In the genomic region with DNA sequence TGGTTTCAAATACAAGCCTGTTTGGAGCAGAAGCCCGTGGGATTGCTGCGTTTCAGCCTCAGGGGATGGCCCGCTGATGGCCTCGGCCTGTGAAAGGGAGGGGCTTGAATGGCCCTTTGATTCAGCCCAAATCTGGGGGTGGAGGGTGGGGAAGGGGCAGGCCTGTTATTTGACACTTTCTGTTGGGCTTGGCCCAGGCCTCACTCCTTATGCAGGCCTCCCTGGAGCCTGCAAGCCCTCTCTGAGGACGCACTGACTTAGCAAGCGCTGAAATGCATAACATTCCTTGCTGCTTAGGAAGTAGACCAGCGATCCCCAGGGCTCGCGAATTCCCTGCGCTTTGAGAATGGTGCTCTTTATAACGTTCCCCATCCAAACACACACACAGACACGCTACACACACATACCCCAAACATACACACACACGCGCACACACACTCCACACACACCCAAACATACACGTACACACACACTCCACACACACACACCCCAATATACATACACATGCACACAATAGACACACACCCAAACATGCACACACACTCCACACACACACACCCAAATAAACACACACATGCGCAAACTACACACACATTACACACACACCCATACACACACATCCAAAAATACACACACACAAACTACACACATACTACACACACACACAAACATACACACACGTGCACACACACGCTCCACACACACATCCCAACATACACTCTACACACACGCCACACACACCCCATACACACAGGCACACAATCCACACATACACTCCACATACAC, we compare ENCODE assay signal across 9 cellular contexts. TPM values are rescaled to one million over a fixed set of nuclear protein-coding genes. Genes with fewer than 3 reads are reported as not detected.
A peak's percentile ranks its signal among the peaks of the same experiment; 100 is the strongest.
DNase-seq lines count a peak whose midpoint lies in the region; ATAC-seq and TF ChIP-seq lines count a peak whose summit lies in the region.
"Had no signal": no experiment of that assay in that cellular context is flagged by ENCODE, and none has a peak within 500 bp of the region (broad histone marks: within the 10 kb centered on the region; RNA-seq: fewer than 3 reads in every experiment).

No MANE protein-coding gene starts in this region.

- H3K4me3 ChIP-seq in GM23338 (peak overlapping the region; percentile 36; the same call in 1 of the 2 replicates), prostate gland (no peak overlapping the region)

- H3K27ac ChIP-seq in GM23338 (ENCODE audit: low read depth) (peak overlapping the region; percentile 70; the same call in 1 of the 2 replicates), prostate gland (peak overlapping the region; percentile 34 to 49)

- H3K4me1 ChIP-seq in GM23338 (ENCODE audit: insufficient read depth): peaks cover 14% of the 10 kb centered on the region
- H3K4me1 ChIP-seq in prostate gland (replicated peaks): no peaks in the 10 kb centered on the region

- H3K27me3 ChIP-seq in GM23338 (ENCODE audit: insufficient read depth) (no peaks in the 10 kb centered on the region), prostate gland (replicated peaks; ENCODE audit: insufficient read depth) (no peaks in the 10 kb centered on the region)

- no peak for TF ChIP-seq CTCF in GM23338 (conservative IDR thresholded peaks at IDR 0.05; ENCODE audit: low read depth in 2 of 2)
- TF ChIP-seq CTCF in prostate gland (IDR thresholded peaks at IDR 0.05): no peak

- peak overlapping the region; percentile 58 for H3K4me2 ChIP-seq in GM23338

- no peak overlapping the region for H3K27ac Mint-ChIP-seq in GM23338

- TF ChIP-seq POLR2A in prostate gland (IDR thresholded peaks at IDR 0.05): peak; percentile 8

- DNase-seq in GM23338 (ENCODE audit: low spot score): peak; percentile 97
- peak; percentile 98 for DNase-seq in SK-MEL-5 (ENCODE audit: low read depth, low spot score)
- DNase-seq in head of caudate nucleus: peak in 31 of 42 donors; percentile 13 to 69 (median 29)
- peak; percentile 56 for DNase-seq in prostate gland (ENCODE audit: low spot score)
- no peak for DNase-seq in GF-D8 (lab: John Stamatoyannopoulos, UW)
- no peak for DNase-seq in DMS153 treated with DMSO at 0.1 percent for 48 hours (lab: John Stamatoyannopoulos, UW; ENCODE audit: unreplicated experiment)

- H3K27me3 Mint-ChIP-seq in GM23338 (ENCODE audit: insufficient read depth, low read depth, poor library complexity): no peaks in the 10 kb centered on the region

- no peak overlapping the region for H2AFZ ChIP-seq in GM23338

- H4K20me1 ChIP-seq in GM23338 (replicated peaks; ENCODE audit: insufficient read depth): no peaks in the 10 kb centered on the region

- no peaks in the 10 kb centered on the region for H3K36me3 ChIP-seq in GM23338 (ENCODE audit: insufficient read depth)
- H3K36me3 ChIP-seq in prostate gland: no peaks in the 10 kb centered on the region

- no peaks in the 10 kb centered on the region for H3K9me2 ChIP-seq in GM23338 (ENCODE audit: insufficient read depth)

- WGBS in prostate gland: 29% methylated on average over 19 of the region's 19 CpGs

- ATAC-seq in GM23338 (peak; percentile 100), HG03045 (IDR thresholded peaks at IDR 0.05; ENCODE audit: unreplicated experiment) (no peak), HG02610 (IDR thresholded peaks at IDR 0.05; ENCODE audit: unreplicated experiment) (no peak)

- no peaks in the 10 kb centered on the region for H3K9me3 ChIP-seq in prostate gland

- peaks cover 7% of the 10 kb centered on the region for H3K4me1 Mint-ChIP-seq in GM23338

- intact Hi-C loops in head of caudate nucleus (cut with DNase I): loop anchor here (10.0 kb wide), 1 partner anchor 382 kb away; no protein-coding TSS in a partner anchor
- intact Hi-C loops in prostate gland (cut with DNase I): no loop called here

- H3K36me3 Mint-ChIP-seq in GM23338 (ENCODE audit: low read depth): peaks cover 4% of the 10 kb centered on the region

- no peaks in the 10 kb centered on the region for H3K79me2 ChIP-seq in GM23338 (replicated peaks; ENCODE audit: insufficient read depth)

- peaks cover 6% of the 10 kb centered on the region for H3K9me3 Mint-ChIP-seq in GM23338

- H3F3A ChIP-seq in GM23338 (replicated peaks; ENCODE audit: low read depth): peaks cover 3% of the 10 kb centered on the region; the same call in 1 of the 2 replicates

- in situ Hi-C loops in SK-MEL-5 (cut with HindIII; ENCODE audit: low pct_unique_long_range_greater_than_20kb, low sequenced_read_pairs): no loop called here

- no peak overlapping the region for H3K4me3 Mint-ChIP-seq in GM23338

TF ChIP-seq in GM23338, 12 proteins besides CTCF, POLR2A, EP300 and RAD21 (continues in another document):
- no peak for TF ChIP-seq NANOG (IDR thresholded peaks at IDR 0.05; ENCODE audit: borderline replicate concordance)
- TF ChIP-seq, protein P1, sequence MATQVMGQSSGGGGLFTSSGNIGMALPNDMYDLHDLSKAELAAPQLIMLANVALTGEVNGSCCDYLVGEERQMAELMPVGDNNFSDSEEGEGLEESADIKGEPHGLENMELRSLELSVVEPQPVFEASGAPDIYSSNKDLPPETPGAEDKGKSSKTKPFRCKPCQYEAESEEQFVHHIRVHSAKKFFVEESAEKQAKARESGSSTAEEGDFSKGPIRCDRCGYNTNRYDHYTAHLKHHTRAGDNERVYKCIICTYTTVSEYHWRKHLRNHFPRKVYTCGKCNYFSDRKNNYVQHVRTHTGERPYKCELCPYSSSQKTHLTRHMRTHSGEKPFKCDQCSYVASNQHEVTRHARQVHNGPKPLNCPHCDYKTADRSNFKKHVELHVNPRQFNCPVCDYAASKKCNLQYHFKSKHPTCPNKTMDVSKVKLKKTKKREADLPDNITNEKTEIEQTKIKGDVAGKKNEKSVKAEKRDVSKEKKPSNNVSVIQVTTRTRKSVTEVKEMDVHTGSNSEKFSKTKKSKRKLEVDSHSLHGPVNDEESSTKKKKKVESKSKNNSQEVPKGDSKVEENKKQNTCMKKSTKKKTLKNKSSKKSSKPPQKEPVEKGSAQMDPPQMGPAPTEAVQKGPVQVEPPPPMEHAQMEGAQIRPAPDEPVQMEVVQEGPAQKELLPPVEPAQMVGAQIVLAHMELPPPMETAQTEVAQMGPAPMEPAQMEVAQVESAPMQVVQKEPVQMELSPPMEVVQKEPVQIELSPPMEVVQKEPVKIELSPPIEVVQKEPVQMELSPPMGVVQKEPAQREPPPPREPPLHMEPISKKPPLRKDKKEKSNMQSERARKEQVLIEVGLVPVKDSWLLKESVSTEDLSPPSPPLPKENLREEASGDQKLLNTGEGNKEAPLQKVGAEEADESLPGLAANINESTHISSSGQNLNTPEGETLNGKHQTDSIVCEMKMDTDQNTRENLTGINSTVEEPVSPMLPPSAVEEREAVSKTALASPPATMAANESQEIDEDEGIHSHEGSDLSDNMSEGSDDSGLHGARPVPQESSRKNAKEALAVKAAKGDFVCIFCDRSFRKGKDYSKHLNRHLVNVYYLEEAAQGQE (IDR thresholded peaks at IDR 0.05; ENCODE audit: unreplicated experiment): no peak

RNA-seq across cellular contexts. Expression of a gene that starts 29.6 kb away (rescaled TPM):
- 0.14 TPM in 1 of 2 replicates, not detected in the other for total RNA-seq in GM23338 (2014; rRNA removed; shearing (Covaris generic))
- polyA plus RNA-seq in GM23338 (2016; fragmentation: Nextera tagmentation; extraction: Ambion mirVana): 0.10 TPM in 1 of 2 replicates, not detected in the other
- total RNA-seq in SK-MEL-5 (2014; rRNA removed; shearing (Covaris generic)): 0.08 TPM in 1 of 2 replicates, not detected in the other
- 0.06 and 0.07 TPM in 2 replicates for polyA plus RNA-seq in SK-MEL-5 (2015; cell fraction: cytosol; rRNA removed)
- 0.06 TPM in 1 of 2 replicates, not detected in the other for polyA plus RNA-seq in SK-MEL-5 (2015; cell fraction: nucleus; rRNA removed)
- total RNA-seq in prostate gland: under 1 TPM; 0.14 to 0.68 TPM
- total RNA-seq: lung microvascular endothelial cell had no signal

RNA-seq across cellular contexts. Expression of a gene that starts 51.4 kb away (rescaled TPM):
- total RNA-seq in GM23338 (2014; rRNA removed; shearing (Covaris generic)): 0.07 TPM in 1 of 2 replicates, not detected in the other
- polyA plus RNA-seq in GM23338 (2016; fragmentation: Nextera tagmentation; extraction: Ambion mirVana): not detected in 2 replicates
- 5.5 and 6.7 TPM in 2 replicates for total RNA-seq in SK-MEL-5 (2014; rRNA removed; shearing (Covaris generic))
- 3.7 and 4.1 TPM in 2 replicates for polyA plus RNA-seq in SK-MEL-5 (2015; cell fraction: cytosol; rRNA removed)
- 2.9 and 6.5 TPM in 2 replicates for polyA plus RNA-seq in SK-MEL-5 (2015; cell fraction: nucleus; rRNA removed)
- total RNA-seq in prostate gland: 1 to 10 TPM; 7.4 to 7.8 TPM

Comparison
In these comparisons a context has a peak if more than half of its experiments do, and no peak if none do; other contexts are left out.
1. DNase-seq: peak in GM23338 (single experiment), SK-MEL-5 (single experiment), head of caudate nucleus (31 of 42) and prostate gland (single experiment); none in GF-D8 (single experiment) and DMS153 treated with DMSO at 0.1 percent for 48 hours (single experiment).